Comparison of ENCODE assay signal across 32 cellular contexts in genomic region chr3:121167374-121168139, GRCh38.
"Had no signal": no experiment of that assay in that cellular context is flagged by ENCODE, and none has a peak within 500 bp of the region (broad histone marks: within the 10 kb centered on the region; RNA-seq: fewer than 3 reads in every experiment).

No MANE protein-coding gene starts in this region.

- H3K4me3 ChIP-seq: adrenal gland, body of pancreas, breast epithelium, PC-9 had no signal

- H3K36me3 ChIP-seq: adrenal gland, breast epithelium had no signal

- FAIRE-seq: astrocyte, RCC 7860 had no signal

- H3K9me3 ChIP-seq: adrenal gland had no signal

- H3K4me1 ChIP-seq: adrenal gland, body of pancreas, breast epithelium had no signal

- H3K27ac ChIP-seq: adrenal gland, body of pancreas, breast epithelium, PC-9, VCaP had no signal

- DNase-seq: activated B cell treated with CpG ODN at 0.5 μM for 24 hours; activated CD4-positive, alpha-beta memory T cell treated with anti-CD3 and anti-CD28 coated beads for 36 hours; activated CD4-positive, alpha-beta T cell treated with anti-CD3 and anti-CD28 coated beads for 4 hours; activated CD4-positive, alpha-beta T cell treated with anti-CD3 and anti-CD28 coated beads, Interleukin-2, amount 50 U/mL, for 1 hour; activated CD4-positive, CD25-positive, alpha-beta regulatory T cell treated with anti-CD3 and anti-CD28 coated beads, Interleukin-2, amount 50 U/mL, for 72 hours; activated CD8-positive, alpha-beta memory T cell treated with anti-CD3 and anti-CD28 coated beads, Interleukin-2, amount 50 U/mL, for 4 hours; activated gamma-delta T cell treated with Interleukin-2 at 50 U/mL for 16 hours; activated naive CD4-positive, alpha-beta T cell treated with anti-CD3 and anti-CD28 coated beads for 36 hours; activated T-cell treated with anti-CD3 and anti-CD28 coated beads for 4 hours; activated T-cell treated with anti-CD3 and anti-CD28 coated beads, Interleukin-2, amount 50 U/mL, for 4 hours; adrenal gland; body of pancreas; caudate nucleus; cerebellar nuclear complex; MM.1S; MV-4-11; NCI-H1092; NCI-H1436 treated with DMSO at 0.1 percent for 48 hours; NCI-H1694 treated with DMSO at 0.1 percent for 48 hours; NCI-H2029; NCI-H345; NCI-H524 treated with DMSO at 0.1 percent for 48 hours; PC-9; Right ventricle myocardium superior; SW 1271; T-helper 1 cell; T-helper 2 cell; T-helper 9 cell had no signal
